ENCODE assay signal across 25 cellular contexts in the genomic region with DNA sequence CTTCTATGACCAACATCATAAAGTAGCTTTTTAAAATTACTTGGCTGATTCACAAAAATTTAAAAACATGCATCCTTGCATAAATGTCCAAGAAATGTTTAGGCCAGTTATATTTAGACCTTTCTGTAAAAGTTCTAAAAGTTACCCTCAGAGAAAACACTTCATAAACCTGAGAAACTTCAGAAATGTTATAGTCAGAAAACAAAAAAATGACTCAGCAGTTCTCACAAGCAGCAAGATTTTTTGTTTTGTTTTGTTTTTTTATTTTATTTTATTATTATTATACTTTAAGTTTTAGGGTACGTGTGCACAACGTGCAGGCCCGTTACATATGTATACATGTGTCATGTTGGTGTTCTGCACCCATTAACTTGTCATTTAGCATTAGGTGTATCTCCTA.
DNase-seq lines count a peak whose midpoint lies in the region; ATAC-seq, FAIRE-seq and TF ChIP-seq lines count a peak whose summit lies in the region.
"Had no signal": no experiment of that assay in that cellular context is flagged by ENCODE, and none has a peak within 500 bp of the region (broad histone marks: within the 10 kb centered on the region; RNA-seq: fewer than 3 reads in every experiment).

No MANE protein-coding gene starts in this region.

- H3K27ac ChIP-seq in HepG2 (ENCODE audit: extremely low read length, insufficient read depth, low read length) (no peak overlapping the region), right lobe of liver (no peak overlapping the region), PC-9 (no peak overlapping the region)
- H3K27ac ChIP-seq: 22Rv1, BLaER1 had no signal

- DNase-seq in HepG2 (ENCODE audit: low spot score) (no peak), right lobe of liver (no peak), adipocyte (ENCODE audit: low read depth) (peak; percentile 10), choroid plexus epithelial cell (ENCODE audit: low read depth) (peak; percentile 8), PC-9 (no peak)
- DNase-seq in central memory CD4-positive, alpha-beta T cell: no peak
- DNase-seq: ACHN; BE2C; C1 segment of cervical spinal cord; CD4-positive, alpha-beta memory T cell; CD4-positive, CD25-positive, alpha-beta regulatory T cell; CD8-positive, alpha-beta memory T cell; COR-L47; DMS 273 treated with DMSO at 0.1 percent for 48 hours; DMS153; DMS53; DMS79; DND-41; EL; GDM1 had no signal

- H3K4me3 ChIP-seq in HepG2 (replicated peaks in 1 of 3; ENCODE audit: insufficient read depth in 1 of 3, low read depth in 2 of 3, low read length in 3 of 3) (no peak overlapping the region), right lobe of liver (no peak overlapping the region), adipocyte (ENCODE audit: low read length) (no peak overlapping the region), choroid plexus epithelial cell (ENCODE audit: low read depth, low read length) (no peak overlapping the region), PC-9 (no peak overlapping the region)
- H3K4me3 ChIP-seq: BLaER1, GM12878 had no signal

- 65% methylated on average over 3 of the region's 3 CpGs for WGBS in HepG2 (ENCODE audit: low lambda C conversion rate)
- WGBS in right lobe of liver (ENCODE audit: insufficient coverage, low coverage, low lambda C conversion rate, missing lambda C conversion rate): 97% methylated on average over 3 of the region's 3 CpGs

- in situ Hi-C loops in HepG2 (cut with HindIII; ENCODE audit: extremely low pct_ligation_motif_present, low pct_unique_long_range_greater_than_20kb): no loop called here

- no peak overlapping the region for H3K9ac ChIP-seq in HepG2 (ENCODE audit: insufficient read depth, low read depth, low read length)
- H3K9ac ChIP-seq in adipocyte (ENCODE audit: low read length): no peak overlapping the region
- H3K9ac ChIP-seq: BLaER1 had no signal

- H3K36me3 ChIP-seq in HepG2 (replicated peaks in 1 of 2; ENCODE audit: control insufficient read depth in 1 of 2, insufficient read depth in 2 of 2, low read length in 2 of 2): no peaks in the 10 kb centered on the region
- H3K36me3 ChIP-seq in right lobe of liver: no peaks in the 10 kb centered on the region
- no peaks in the 10 kb centered on the region for H3K36me3 ChIP-seq in adipocyte (ENCODE audit: control insufficient read depth, insufficient read depth, low read length, severe bottlenecking)
- H3K36me3 ChIP-seq in PC-9 (ENCODE audit: low read depth): no peaks in the 10 kb centered on the region
- H3K36me3 ChIP-seq: BE2C, BLaER1 had no signal

- no peaks in the 10 kb centered on the region for H3K9me2 ChIP-seq in PC-9 (ENCODE audit: insufficient read depth)

- H3K4me1 ChIP-seq in HepG2 (ENCODE audit: insufficient read depth, low read length): no peaks in the 10 kb centered on the region
- no peaks in the 10 kb centered on the region for H3K4me1 ChIP-seq in right lobe of liver
- no peaks in the 10 kb centered on the region for H3K4me1 ChIP-seq in adipocyte (ENCODE audit: control insufficient read depth, insufficient read depth, low read length)
- no peaks in the 10 kb centered on the region for H3K4me1 ChIP-seq in PC-9 (replicated peaks; ENCODE audit: insufficient read depth)
- H3K4me1 ChIP-seq: BE2C, BLaER1 had no signal

- ATAC-seq in HepG2 (no peak), right lobe of liver (no peak)
- ATAC-seq: GM12878 had no signal

- no peaks in the 10 kb centered on the region for H4K20me1 ChIP-seq in HepG2 (ENCODE audit: insufficient read depth, low read length)
- no peaks in the 10 kb centered on the region for H4K20me1 ChIP-seq in PC-9 (ENCODE audit: insufficient read depth)
- H4K20me1 ChIP-seq: BLaER1 had no signal

- TF ChIP-seq CTCF in HepG2 (CRISPR knock-in tag; IDR thresholded peaks at IDR 0.05) (no peak), right lobe of liver (IDR thresholded peaks at IDR 0.05) (no peak), choroid plexus epithelial cell (conservative IDR thresholded peaks at IDR 0.05; ENCODE audit: low read depth, low read length) (no peak), PC-9 (conservative IDR thresholded peaks at IDR 0.05) (no peak)

- H3K9me3 ChIP-seq in HepG2 (ENCODE audit: low read length) (no peaks in the 10 kb centered on the region), right lobe of liver (no peaks in the 10 kb centered on the region), adipocyte (ENCODE audit: control insufficient read depth, low read length) (no peaks in the 10 kb centered on the region), PC-9 (ENCODE audit: insufficient read depth, low read depth) (no peaks in the 10 kb centered on the region)
- H3K9me3 ChIP-seq: BE2C, BLaER1 had no signal

- no peak for FAIRE-seq in HepG2 (lab: Jason Lieb, UNC)
- FAIRE-seq: GM12878, GM12892, GM18507 had no signal

- TF ChIP-seq RAD21 in HepG2 (CRISPR knock-in tag; IDR thresholded peaks at IDR 0.05): no peak

- TF ChIP-seq EP300 in HepG2 (IDR thresholded peaks at IDR 0.05; ENCODE audit: low read depth in 2 of 2, low read length in 2 of 2) (no peak), HepG2 (CRISPR knock-in tag; IDR thresholded peaks at IDR 0.05; ENCODE audit: borderline replicate concordance) (no peak)

- no peaks in the 10 kb centered on the region for H3K79me2 ChIP-seq in HepG2 (ENCODE audit: insufficient read depth, low read length)
- H3K79me2 ChIP-seq in PC-9 (ENCODE audit: low read depth): no peaks in the 10 kb centered on the region

- H2AFZ ChIP-seq in HepG2 (ENCODE audit: low read length) (no peak overlapping the region), PC-9 (no peak overlapping the region)

- CTCF ChIA-PET in HepG2 (lab: Yijun Ruan, JAX; ENCODE audit: low intra/inter-chr PET ratio, low total read pairs) (no interaction called here), PC-9 (lab: Charles Lee) (no interaction called here)

- TF ChIP-seq POLR2A in HepG2 (IDR thresholded peaks at IDR 0.05; ENCODE audit: insufficient read depth in 1 of 2, low read depth in 2 of 2, low read length in 2 of 2) (no peak), right lobe of liver (IDR thresholded peaks at IDR 0.05) (no peak)

- no peaks in the 10 kb centered on the region for H3F3A ChIP-seq in PC-9 (ENCODE audit: insufficient read depth, low read depth)

- BruUV-seq in HepG2 (replicated peaks; lab: Mats Ljungman, UMichigan) (no TSS peak), PC-9 (replicated peaks; lab: Mats Ljungman, UMichigan) (no TSS peak)

- no peaks in the 10 kb centered on the region for H3K27me3 ChIP-seq in HepG2 (ENCODE audit: control insufficient read depth in 1 of 2, insufficient read depth in 2 of 2, low read length in 2 of 2)
- H3K27me3 ChIP-seq in right lobe of liver: no peaks in the 10 kb centered on the region
- no peaks in the 10 kb centered on the region for H3K27me3 ChIP-seq in adipocyte (replicated peaks; ENCODE audit: control insufficient read depth, insufficient read depth, low read length)
- H3K27me3 ChIP-seq in PC-9 (ENCODE audit: insufficient read depth, low read depth): no peaks in the 10 kb centered on the region
- H3K27me3 ChIP-seq: BE2C, BLaER1 had no signal

- H3K4me2 ChIP-seq in HepG2 (ENCODE audit: low read depth, low read length) (no peak overlapping the region), PC-9 (no peak overlapping the region)
- H3K4me2 ChIP-seq: BLaER1 had no signal

- intact Hi-C loops in HepG2 (cut with micrococcal nuclease; ENCODE audit: unreplicated experiment) (no loop called here), right lobe of liver (cut with DNase I) (no loop called here), PC-9 (cut with micrococcal nuclease; ENCODE audit: unreplicated experiment) (no loop called here)

- POLR2A ChIA-PET in HepG2 (lab: Yijun Ruan, JAX): no interaction called here
- POLR2A ChIA-PET in PC-9 (lab: Charles Lee; ENCODE audit: unreplicated experiment): no interaction called here

TF ChIP-seq in HepG2, 621 proteins besides CTCF, POLR2A, EP300 and RAD21:
- TF ChIP-seq GPBP1L1 (CRISPR knock-in tag; IDR thresholded peaks at IDR 0.05) (no peak), MAFK (conservative IDR thresholded peaks at IDR 0.05 in 1 of 2, IDR thresholded peaks at IDR 0.05 in 1 of 2; ENCODE audit: low read length in 2 of 2) (peak; percentile 36 to 67; a peak in 3 of 4 replicates), PHF5A (CRISPR knock-in tag; IDR thresholded peaks at IDR 0.05; ENCODE audit: low read depth, unreplicated experiment) (no peak), AKAP8 (CRISPR knock-in tag; IDR thresholded peaks at IDR 0.05) (no peak), ZNF326 (CRISPR knock-in tag; IDR thresholded peaks at IDR 0.05; ENCODE audit: borderline replicate concordance) (no peak), ARNT (IDR thresholded peaks at IDR 0.05) (no peak), ZFP82 (CRISPR knock-in tag; IDR thresholded peaks at IDR 0.05; ENCODE audit: borderline replicate concordance) (no peak), NFE2L2 (IDR thresholded peaks at IDR 0.05; ENCODE audit: low read length) (peak; percentile 57), MAFF (IDR thresholded peaks at IDR 0.05; ENCODE audit: low read depth, low read length) (peak; percentile 43; the same call in 1 of the 2 replicates), FOSL2 (CRISPR knock-in tag; IDR thresholded peaks at IDR 0.05) (no peak)
- TF ChIP-seq, protein P1, sequence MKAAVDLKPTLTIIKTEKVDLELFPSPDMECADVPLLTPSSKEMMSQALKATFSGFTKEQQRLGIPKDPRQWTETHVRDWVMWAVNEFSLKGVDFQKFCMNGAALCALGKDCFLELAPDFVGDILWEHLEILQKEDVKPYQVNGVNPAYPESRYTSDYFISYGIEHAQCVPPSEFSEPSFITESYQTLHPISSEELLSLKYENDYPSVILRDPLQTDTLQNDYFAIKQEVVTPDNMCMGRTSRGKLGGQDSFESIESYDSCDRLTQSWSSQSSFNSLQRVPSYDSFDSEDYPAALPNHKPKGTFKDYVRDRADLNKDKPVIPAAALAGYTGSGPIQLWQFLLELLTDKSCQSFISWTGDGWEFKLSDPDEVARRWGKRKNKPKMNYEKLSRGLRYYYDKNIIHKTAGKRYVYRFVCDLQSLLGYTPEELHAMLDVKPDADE (CRISPR knock-in tag; IDR thresholded peaks at IDR 0.05): no peak

Comparison
In these comparisons a context has a peak if more than half of its experiments do, and no peak if none do; other contexts are left out.
1. DNase-seq: peak in adipocyte (single experiment) and choroid plexus epithelial cell (single experiment); none in HepG2 (single experiment), right lobe of liver (0 of 3), central memory CD4-positive, alpha-beta T cell (single experiment) and PC-9 (0 of 2).